In genomic region chr3:159896543-159896942, GRCh38 we compare ENCODE assay signal across 17 cellular contexts. TPM values are rescaled to one million over a fixed set of nuclear protein-coding genes. Genes with fewer than 3 reads are reported as not detected.
"Had no signal": no experiment of that assay in that cellular context is flagged by ENCODE, and none has a peak within 500 bp of the region (broad histone marks: within the 10 kb centered on the region; RNA-seq: fewer than 3 reads in every experiment).

No MANE protein-coding gene starts in this region.

- H3K27ac ChIP-seq: epithelial cell of prostate, gastroesophageal sphincter, pancreas, prostate gland, spleen had no signal

- H3K4me3 ChIP-seq: esophagus muscularis mucosa, gastroesophageal sphincter, mucosa of descending colon, pancreas, prostate gland, spleen had no signal

- H3K4me1 ChIP-seq: prostate gland had no signal

- H3K9me3 ChIP-seq: esophagus muscularis mucosa, gastroesophageal sphincter, mucosa of descending colon, pancreas, prostate gland, spleen had no signal

- H3K27me3 ChIP-seq: esophagus muscularis mucosa, gastroesophageal sphincter, pancreas, spleen had no signal

- DNase-seq: effector memory CD8-positive, alpha-beta T cell; head of caudate nucleus; hippocampal formation; mammary epithelial cell; mucosa of descending colon; natural killer cell; pancreas; spleen; stimulated activated CD4-positive, alpha-beta T cell treated with anti-CD3 and anti-CD28 coated beads, Interleukin-15, amount 100 ng/mL, for 24 hours; stimulated activated CD4-positive, alpha-beta T cell treated with anti-CD3 and anti-CD28 coated beads, Interleukin-1b, Interleukin-23, amount 100 ng/mL, for 48 hours; stimulated activated CD4-positive, alpha-beta T cell treated with anti-CD3 and anti-CD28 coated beads, Interleukin-4, amount 100 ng/mL, for 24 hours; trophoblast cell had no signal

- FAIRE-seq: pancreas had no signal

- ATAC-seq: effector memory CD8-positive, alpha-beta T cell; gastroesophageal sphincter; mucosa of descending colon; natural killer cell; pancreas; stimulated activated memory B cell treated with anti-CD40 and anti-IgM and Interleukin-4, amounts not matched to agents 10 μg/mL and 1 μg/mL and 100 μg/mL, for 72 hours had no signal

- H3K36me3 ChIP-seq: pancreas, prostate gland had no signal

RNA-seq across cellular contexts. Expression of gene SCHIP1, which starts 56.9 kb away (rescaled TPM):
- total RNA-seq: natural killer cell had no signal
